Comparison of ENCODE assay signal across 1 cellular context in the genomic region with DNA sequence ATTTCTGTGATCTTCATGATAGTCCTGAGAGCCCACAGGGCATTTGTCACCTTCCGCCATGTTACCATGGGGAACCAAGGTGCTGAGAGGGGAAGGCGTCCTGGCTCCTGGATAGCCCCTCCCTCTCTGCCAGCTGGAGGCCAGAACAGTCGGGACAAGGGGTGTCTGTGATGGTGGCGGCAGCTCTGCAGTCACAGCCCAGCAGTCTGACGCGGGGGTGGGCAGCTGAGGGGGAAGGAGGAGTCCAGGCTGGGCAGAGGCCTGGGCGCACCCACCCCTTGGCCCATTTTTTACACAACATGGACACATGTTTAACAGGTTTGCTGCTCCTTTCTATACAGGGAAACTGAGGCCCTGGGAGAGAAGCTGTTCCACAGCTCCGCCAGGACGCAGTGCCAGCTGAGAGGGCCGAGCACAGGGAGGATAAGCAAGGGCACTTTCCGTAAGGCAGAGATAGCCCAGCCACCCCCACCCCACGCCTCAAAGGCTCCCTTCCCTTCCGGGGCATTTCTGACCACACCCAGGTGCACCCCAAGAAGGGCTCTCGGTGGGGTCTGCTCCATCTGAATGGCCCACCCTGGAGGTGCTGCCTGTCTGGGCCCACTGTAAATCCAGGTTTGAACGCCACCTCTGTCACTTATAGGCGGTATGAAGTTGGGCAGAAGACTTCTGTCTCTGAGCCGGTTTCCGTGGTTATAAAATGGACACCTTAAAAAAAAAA.
TF ChIP-seq lines count a peak whose summit lies in the region.

No MANE protein-coding gene starts in this region.

TF ChIP-seq in H1, 55 proteins besides CTCF, POLR2A, EP300 and RAD21:
- TF ChIP-seq POLR2AphosphoS5 (IDR thresholded peaks at IDR 0.05; ENCODE audit: low read depth, low read length) = no peak
- TF ChIP-seq RFX5 (IDR thresholded peaks at IDR 0.05; ENCODE audit: borderline replicate concordance, low read depth, low read length) = no peak
- no peak for TF ChIP-seq TEAD4 (IDR thresholded peaks at IDR 0.05; ENCODE audit: low read depth, low read length)
- no peak for TF ChIP-seq SP2 (IDR thresholded peaks at IDR 0.05; ENCODE audit: low read length)
- TF ChIP-seq SIRT6 (IDR thresholded peaks at IDR 0.05; ENCODE audit: low read length) = no peak
- no peak for TF ChIP-seq EZH2 (IDR thresholded peaks at IDR 0.05; ENCODE audit: low read depth, low read length, severe bottlenecking)
- TF ChIP-seq SUZ12 (IDR thresholded peaks at IDR 0.05; ENCODE audit: low read length) = no peak
- no peak for TF ChIP-seq CHD1 (IDR thresholded peaks at IDR 0.05; ENCODE audit: low read depth, low read length)
- no peak for TF ChIP-seq RBBP5 (IDR thresholded peaks at IDR 0.05; ENCODE audit: borderline replicate concordance, low read depth, low read length)
- no peak for TF ChIP-seq CHD2 (IDR thresholded peaks at IDR 0.05; ENCODE audit: low read length)
- no peak for TF ChIP-seq GTF2F1 (IDR thresholded peaks at IDR 0.05; ENCODE audit: borderline replicate concordance, low read depth, low read length)
- TF ChIP-seq, protein P1, sequence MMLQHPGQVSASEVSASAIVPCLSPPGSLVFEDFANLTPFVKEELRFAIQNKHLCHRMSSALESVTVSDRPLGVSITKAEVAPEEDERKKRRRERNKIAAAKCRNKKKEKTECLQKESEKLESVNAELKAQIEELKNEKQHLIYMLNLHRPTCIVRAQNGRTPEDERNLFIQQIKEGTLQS (IDR thresholded peaks at IDR 0.05; ENCODE audit: insufficient read depth, low read depth, low read length) = no peak
